In the genomic region with DNA sequence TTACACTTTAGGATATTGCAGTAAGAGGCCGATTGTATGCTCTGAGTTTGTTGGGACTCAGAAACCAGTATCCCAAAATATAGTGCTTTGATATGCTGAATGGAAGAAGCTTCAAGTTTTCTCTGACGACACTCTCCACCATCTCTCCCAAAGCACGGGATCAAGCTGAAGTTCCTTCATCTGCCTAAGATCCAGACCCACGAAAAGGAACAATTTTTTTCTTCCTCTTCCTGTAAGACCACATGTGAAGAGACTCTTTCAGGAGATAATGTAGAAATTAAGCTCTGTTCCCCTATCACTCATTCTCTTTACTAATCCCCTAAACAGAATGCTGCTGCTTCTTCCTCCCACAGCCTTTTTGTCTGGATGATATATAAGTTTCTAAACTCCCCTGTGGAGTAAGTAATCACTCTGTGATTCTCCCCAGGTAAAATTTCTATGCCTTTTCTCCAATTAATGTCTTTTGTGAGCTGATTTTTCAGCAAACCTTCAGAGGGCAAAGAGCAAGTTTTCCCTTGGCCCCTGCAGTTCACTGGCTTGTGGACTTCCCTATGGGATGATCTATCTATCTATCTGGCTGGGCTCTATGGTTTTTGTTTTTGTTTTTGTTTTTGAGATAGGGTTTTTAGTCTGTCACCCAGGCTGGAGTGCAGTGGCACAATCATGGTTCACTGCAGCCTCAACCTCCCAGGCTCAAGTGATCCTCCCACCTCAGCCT, we compare ENCODE assay signal across 1 cellular context.
A peak's percentile ranks its signal among the peaks of the same experiment; 100 is the strongest.
TF ChIP-seq lines count a peak whose summit lies in the region.

No MANE protein-coding gene starts in this region.

TF ChIP-seq in HepG2, 621 proteins besides CTCF, POLR2A, EP300 and RAD21:
- TF ChIP-seq, protein P1, sequence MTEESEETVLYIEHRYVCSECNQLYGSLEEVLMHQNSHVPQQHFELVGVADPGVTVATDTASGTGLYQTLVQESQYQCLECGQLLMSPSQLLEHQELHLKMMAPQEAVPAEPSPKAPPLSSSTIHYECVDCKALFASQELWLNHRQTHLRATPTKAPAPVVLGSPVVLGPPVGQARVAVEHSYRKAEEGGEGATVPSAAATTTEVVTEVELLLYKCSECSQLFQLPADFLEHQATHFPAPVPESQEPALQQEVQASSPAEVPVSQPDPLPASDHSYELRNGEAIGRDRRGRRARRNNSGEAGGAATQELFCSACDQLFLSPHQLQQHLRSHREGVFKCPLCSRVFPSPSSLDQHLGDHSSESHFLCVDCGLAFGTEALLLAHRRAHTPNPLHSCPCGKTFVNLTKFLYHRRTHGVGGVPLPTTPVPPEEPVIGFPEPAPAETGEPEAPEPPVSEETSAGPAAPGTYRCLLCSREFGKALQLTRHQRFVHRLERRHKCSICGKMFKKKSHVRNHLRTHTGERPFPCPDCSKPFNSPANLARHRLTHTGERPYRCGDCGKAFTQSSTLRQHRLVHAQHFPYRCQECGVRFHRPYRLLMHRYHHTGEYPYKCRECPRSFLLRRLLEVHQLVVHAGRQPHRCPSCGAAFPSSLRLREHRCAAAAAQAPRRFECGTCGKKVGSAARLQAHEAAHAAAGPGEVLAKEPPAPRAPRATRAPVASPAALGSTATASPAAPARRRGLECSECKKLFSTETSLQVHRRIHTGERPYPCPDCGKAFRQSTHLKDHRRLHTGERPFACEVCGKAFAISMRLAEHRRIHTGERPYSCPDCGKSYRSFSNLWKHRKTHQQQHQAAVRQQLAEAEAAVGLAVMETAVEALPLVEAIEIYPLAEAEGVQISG (CRISPR knock-in tag; IDR thresholded peaks at IDR 0.05), result peak; percentile 86
- TF ChIP-seq ZNF75D (CRISPR knock-in tag; IDR thresholded peaks at IDR 0.05; ENCODE audit: borderline replicate concordance) (no peak), TCF12 (IDR thresholded peaks at IDR 0.05) (no peak), TCF12 (CRISPR knock-in tag; IDR thresholded peaks at IDR 0.05) (no peak), NR2C2 (CRISPR knock-in tag; IDR thresholded peaks at IDR 0.05; ENCODE audit: borderline replicate concordance) (no peak), HNF4A (CRISPR knock-in tag; IDR thresholded peaks at IDR 0.05) (peak; percentile 52; the same call in 1 of the 2 replicates), TOPORS (CRISPR knock-in tag; IDR thresholded peaks at IDR 0.05) (no peak)
- TF ChIP-seq, protein P2, sequence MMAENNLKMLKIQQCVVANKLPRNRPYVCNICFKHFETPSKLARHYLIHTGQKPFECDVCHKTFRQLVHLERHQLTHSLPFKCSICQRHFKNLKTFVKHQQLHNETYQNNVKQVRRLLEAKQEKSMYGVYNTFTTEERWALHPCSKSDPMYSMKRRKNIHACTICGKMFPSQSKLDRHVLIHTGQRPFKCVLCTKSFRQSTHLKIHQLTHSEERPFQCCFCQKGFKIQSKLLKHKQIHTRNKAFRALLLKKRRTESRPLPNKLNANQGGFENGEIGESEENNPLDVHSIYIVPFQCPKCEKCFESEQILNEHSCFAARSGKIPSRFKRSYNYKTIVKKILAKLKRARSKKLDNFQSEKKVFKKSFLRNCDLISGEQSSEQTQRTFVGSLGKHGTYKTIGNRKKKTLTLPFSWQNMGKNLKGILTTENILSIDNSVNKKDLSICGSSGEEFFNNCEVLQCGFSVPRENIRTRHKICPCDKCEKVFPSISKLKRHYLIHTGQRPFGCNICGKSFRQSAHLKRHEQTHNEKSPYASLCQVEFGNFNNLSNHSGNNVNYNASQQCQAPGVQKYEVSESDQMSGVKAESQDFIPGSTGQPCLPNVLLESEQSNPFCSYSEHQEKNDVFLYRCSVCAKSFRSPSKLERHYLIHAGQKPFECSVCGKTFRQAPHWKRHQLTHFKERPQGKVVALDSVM (CRISPR knock-in tag; IDR thresholded peaks at IDR 0.05), result peak; percentile 84
